In genomic region chr10:132199268-132199853, GRCh38 we compare ENCODE assay signal across 22 cellular contexts. TPM values are rescaled to one million over a fixed set of nuclear protein-coding genes. Genes with fewer than 3 reads are reported as not detected.
"Had no signal": no experiment of that assay in that cellular context is flagged by ENCODE, and none has a peak within 500 bp of the region (broad histone marks: within the 10 kb centered on the region; RNA-seq: fewer than 3 reads in every experiment).

No MANE protein-coding gene starts in this region.

- H3K27ac ChIP-seq: ascending aorta, KMS-11, SK-N-MC had no signal

- DNase-seq: activated CD4-positive, alpha-beta T cell treated with anti-CD3 and anti-CD28 coated beads for 48 hours; activated CD4-positive, alpha-beta T cell treated with anti-CD3 and anti-CD28 coated beads, Interleukin-2, amount 50 U/mL, for 48 hours; activated CD4-positive, CD25-positive, alpha-beta regulatory T cell treated with anti-CD3 and anti-CD28 coated beads, Interleukin-2, amount 50 U/mL, for 72 hours; activated gamma-delta T cell treated with Interleukin-2 at 50 U/mL for 16 hours; activated naive CD4-positive, alpha-beta T cell treated with anti-CD3 and anti-CD28 coated beads, Interleukin-2, amount 10 ng/mL, durations not matched to agents 7 days and 5 days; activated naive CD8-positive, alpha-beta T cell treated with anti-CD3 and anti-CD28 coated beads for 36 hours; activated T-cell treated with anti-CD3 and anti-CD28 coated beads for 4 hours; activated T-cell treated with anti-CD3 and anti-CD28 coated beads, Interleukin-2, amount 50 U/mL, for 48 hours; NCI-H1092 treated with DMSO at 0.1 percent for 48 hours; NCI-H1417 treated with DMSO at 0.1 percent for 48 hours; NCI-H187; NCI-H2081; NCI-H510A treated with DMSO at 0.1 percent for 48 hours; PC-3; SW 1271; T-helper 9 cell had no signal

- H3K27me3 ChIP-seq: ascending aorta had no signal

- H3K4me1 ChIP-seq: ascending aorta had no signal

- H3K9me3 ChIP-seq: ascending aorta had no signal

- H3K4me3 ChIP-seq: ascending aorta, SK-N-MC had no signal

- H3K36me3 ChIP-seq: ascending aorta had no signal

- ATAC-seq: activated T-helper 17 cell treated with anti-CD3 and anti-CD28 coated beads, Interleukin-2, amount 50 U/mL, for 72 hours; PC-3; WTC11 had no signal

RNA-seq across cellular contexts. Expression of gene DPYSL4, which starts 12.6 kb away (rescaled TPM):
- total RNA-seq: ascending aorta had no signal
- polyA plus RNA-seq: IgD-negative memory B cell had no signal
